In genomic region chr1:49346767-49347349, GRCh38 we compare ENCODE assay signal across 26 cellular contexts.
"Had no signal": no experiment of that assay in that cellular context is flagged by ENCODE, and none has a peak within 500 bp of the region (broad histone marks: within the 10 kb centered on the region; RNA-seq: fewer than 3 reads in every experiment).

No MANE protein-coding gene starts in this region.

- H3K27me3 ChIP-seq: body of pancreas, esophagus muscularis mucosa, hepatocyte, left lung, neural progenitor cell, testis had no signal

- H3K27ac ChIP-seq: body of pancreas, esophagus muscularis mucosa, hepatocyte, left lung, neural progenitor cell, testis, WERI-Rb-1 had no signal

- H3K36me3 ChIP-seq: esophagus muscularis mucosa, left lung, neural progenitor cell, WERI-Rb-1 had no signal

- H3K4me3 ChIP-seq: body of pancreas, esophagus muscularis mucosa, hepatocyte, left lung, lung, neural progenitor cell, testis had no signal

- ATAC-seq: activated CD8-positive, alpha-beta memory T cell treated with anti-CD3 and anti-CD28 coated beads, Interleukin-2, amount 10 ng/mL, durations not matched to agents 7 days and 5 days; activated CD8-positive, alpha-beta T cell treated with anti-CD3 and anti-CD28 coated beads for 36 hours; body of pancreas; left lung; naive thymus-derived CD8-positive, alpha-beta T cell; stimulated activated naive B cell treated with anti-CD40 and anti-IgM and Interleukin-4, amounts not matched to agents 10 μg/mL and 1 μg/mL and 100 μg/mL, for 72 hours had no signal

- H3K4me1 Mint-ChIP-seq: activated CD4-positive, alpha-beta T cell treated with anti-CD3 and anti-CD28 coated beads, Interleukin-2, amount 10 ng/mL, durations not matched to agents 7 days and 5 days; activated CD8-positive, alpha-beta memory T cell treated with anti-CD3 and anti-CD28 coated beads, Interleukin-2, amount 10 ng/mL, durations not matched to agents 7 days and 5 days; activated naive CD4-positive, alpha-beta T cell treated with anti-CD3 and anti-CD28 coated beads, Interleukin-2, amount 10 ng/mL, durations not matched to agents 7 days and 5 days; central memory CD8-positive, alpha-beta T cell; immature natural killer cell; mesothelial cell of epicardium; naive thymus-derived CD8-positive, alpha-beta T cell; neural progenitor cell; stimulated activated naive B cell treated with anti-CD40 and anti-IgM and Interleukin-4, amounts not matched to agents 10 μg/mL and 1 μg/mL and 100 μg/mL, for 72 hours had no signal

- H3K9me3 ChIP-seq: body of pancreas, testis had no signal

- DNase-seq: activated CD4-positive, alpha-beta T cell treated with anti-CD3 and anti-CD28 coated beads, Interleukin-2, amount 10 ng/mL, durations not matched to agents 7 days and 5 days; activated CD4-positive, CD25-positive, alpha-beta regulatory T cell treated with anti-CD3 and anti-CD28 coated beads, Interleukin-2, amount 50 U/mL, for 72 hours; activated CD8-positive, alpha-beta memory T cell treated with anti-CD3 and anti-CD28 coated beads, Interleukin-2, amount 10 ng/mL, durations not matched to agents 7 days and 5 days; activated CD8-positive, alpha-beta T cell treated with anti-CD3 and anti-CD28 coated beads for 36 hours; activated effector memory CD4-positive, alpha-beta T cell treated with anti-CD3 and anti-CD28 coated beads, Interleukin-2, amount 50 U/mL, for 16 hours; activated naive CD4-positive, alpha-beta T cell treated with anti-CD3 and anti-CD28 coated beads, Interleukin-2, amount 10 ng/mL, durations not matched to agents 7 days and 5 days; activated T-cell treated with anti-CD3 and anti-CD28 coated beads for 4 hours; body of pancreas; effector memory CD4-positive, alpha-beta T cell; glutamatergic neuron; immature natural killer cell; left lung; naive thymus-derived CD8-positive, alpha-beta T cell; stimulated activated CD4-positive, alpha-beta T cell treated with anti-CD3 and anti-CD28 coated beads, Interleukin-2, amount 100 ng/mL, for 48 hours; stimulated activated CD8-positive, alpha-beta memory T cell treated with anti-CD3 and anti-CD28 coated beads, Interleukin-4, amount 100 ng/mL, for 48 hours; stimulated activated naive B cell treated with anti-CD40 and anti-IgM and Interleukin-4, amounts not matched to agents 10 μg/mL and 1 μg/mL and 100 μg/mL, for 72 hours; testis; trophoblast cell; WERI-Rb-1 had no signal

- H3K27ac Mint-ChIP-seq: activated CD4-positive, alpha-beta T cell treated with anti-CD3 and anti-CD28 coated beads, Interleukin-2, amount 10 ng/mL, durations not matched to agents 7 days and 5 days; activated CD8-positive, alpha-beta memory T cell treated with anti-CD3 and anti-CD28 coated beads, Interleukin-2, amount 10 ng/mL, durations not matched to agents 7 days and 5 days; activated CD8-positive, alpha-beta T cell treated with anti-CD3 and anti-CD28 coated beads for 36 hours; activated naive CD4-positive, alpha-beta T cell treated with anti-CD3 and anti-CD28 coated beads, Interleukin-2, amount 10 ng/mL, durations not matched to agents 7 days and 5 days; immature natural killer cell; mesothelial cell of epicardium; naive thymus-derived CD8-positive, alpha-beta T cell; neural progenitor cell; progenitor cell of endocrine pancreas; stimulated activated naive B cell treated with anti-CD40 and anti-IgM and Interleukin-4, amounts not matched to agents 10 μg/mL and 1 μg/mL and 100 μg/mL, for 72 hours had no signal

- H3K4me1 ChIP-seq: body of pancreas, esophagus muscularis mucosa, left lung, neural progenitor cell, testis had no signal

- H3K36me3 Mint-ChIP-seq: activated CD8-positive, alpha-beta memory T cell treated with anti-CD3 and anti-CD28 coated beads, Interleukin-2, amount 10 ng/mL, durations not matched to agents 7 days and 5 days; activated naive CD4-positive, alpha-beta T cell treated with anti-CD3 and anti-CD28 coated beads, Interleukin-2, amount 10 ng/mL, durations not matched to agents 7 days and 5 days; immature natural killer cell; neural progenitor cell; stimulated activated naive B cell treated with anti-CD40 and anti-IgM and Interleukin-4, amounts not matched to agents 10 μg/mL and 1 μg/mL and 100 μg/mL, for 72 hours had no signal

- H3K9me3 Mint-ChIP-seq: activated CD8-positive, alpha-beta T cell treated with anti-CD3 and anti-CD28 coated beads for 36 hours; central memory CD8-positive, alpha-beta T cell had no signal

- H3K4me3 Mint-ChIP-seq: activated CD4-positive, alpha-beta T cell treated with anti-CD3 and anti-CD28 coated beads, Interleukin-2, amount 10 ng/mL, durations not matched to agents 7 days and 5 days; activated CD8-positive, alpha-beta memory T cell treated with anti-CD3 and anti-CD28 coated beads, Interleukin-2, amount 10 ng/mL, durations not matched to agents 7 days and 5 days; activated CD8-positive, alpha-beta T cell treated with anti-CD3 and anti-CD28 coated beads for 36 hours; activated naive CD4-positive, alpha-beta T cell treated with anti-CD3 and anti-CD28 coated beads, Interleukin-2, amount 10 ng/mL, durations not matched to agents 7 days and 5 days; central memory CD8-positive, alpha-beta T cell; immature natural killer cell; mesothelial cell of epicardium; naive thymus-derived CD8-positive, alpha-beta T cell; neural progenitor cell; stimulated activated naive B cell treated with anti-CD40 and anti-IgM and Interleukin-4, amounts not matched to agents 10 μg/mL and 1 μg/mL and 100 μg/mL, for 72 hours had no signal

- H3K27me3 Mint-ChIP-seq: activated CD4-positive, alpha-beta T cell treated with anti-CD3 and anti-CD28 coated beads, Interleukin-2, amount 10 ng/mL, durations not matched to agents 7 days and 5 days; activated CD8-positive, alpha-beta memory T cell treated with anti-CD3 and anti-CD28 coated beads, Interleukin-2, amount 10 ng/mL, durations not matched to agents 7 days and 5 days; activated CD8-positive, alpha-beta T cell treated with anti-CD3 and anti-CD28 coated beads for 36 hours; activated naive CD4-positive, alpha-beta T cell treated with anti-CD3 and anti-CD28 coated beads, Interleukin-2, amount 10 ng/mL, durations not matched to agents 7 days and 5 days; central memory CD8-positive, alpha-beta T cell; progenitor cell of endocrine pancreas; stimulated activated naive B cell treated with anti-CD40 and anti-IgM and Interleukin-4, amounts not matched to agents 10 μg/mL and 1 μg/mL and 100 μg/mL, for 72 hours had no signal
